25 cellular contexts compared by ENCODE assay signal in the genomic region with DNA sequence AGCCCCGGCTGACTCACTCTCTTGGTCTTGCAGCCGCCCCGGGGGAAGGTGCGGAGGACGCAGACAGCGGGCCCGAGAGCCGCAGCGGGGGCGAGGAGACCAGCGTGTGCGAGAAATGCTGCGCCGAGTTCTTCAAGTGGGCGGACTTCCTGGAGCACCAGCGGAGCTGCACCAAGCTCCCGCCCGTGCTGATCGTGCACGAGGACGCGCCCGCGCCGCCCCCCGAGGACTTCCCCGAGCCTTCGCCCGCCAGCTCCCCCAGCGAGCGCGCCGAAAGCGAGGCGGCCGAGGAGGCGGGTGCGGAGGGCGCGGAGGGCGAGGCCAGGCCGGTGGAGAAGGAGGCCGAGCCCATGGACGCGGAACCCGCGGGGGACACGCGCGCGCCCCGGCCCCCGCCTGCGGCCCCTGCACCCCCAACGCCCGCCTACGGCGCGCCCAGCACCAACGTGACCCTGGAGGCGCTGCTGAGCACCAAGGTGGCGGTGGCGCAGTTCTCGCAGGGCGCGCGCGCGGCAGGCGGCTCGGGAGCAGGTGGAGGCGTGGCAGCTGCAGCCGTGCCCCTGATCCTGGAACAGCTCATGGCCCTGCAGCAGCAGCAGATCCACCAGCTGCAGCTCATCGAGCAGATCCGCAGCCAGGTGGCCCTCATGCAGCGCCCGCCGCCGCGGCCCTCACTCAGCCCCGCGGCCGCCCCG. TPM values are rescaled to one million over a fixed set of nuclear protein-coding genes. Genes with fewer than 3 reads are reported as not detected.
DNase-seq lines count a peak whose midpoint lies in the region; ATAC-seq and TF ChIP-seq lines count a peak whose summit lies in the region.
"Had no signal": no experiment of that assay in that cellular context is flagged by ENCODE, and none has a peak within 500 bp of the region (broad histone marks: within the 10 kb centered on the region; RNA-seq: fewer than 3 reads in every experiment).

No MANE protein-coding gene starts in this region.

- intact Hi-C loops in CD4-positive, alpha-beta T cell (cut with DNase I, micrococcal nuclease) = no loop called here

- POLR2A ChIA-PET in CD4-positive, alpha-beta T cell (lab: Charles Lee) = no interaction called here

- no peak overlapping the region for H3K27ac Mint-ChIP-seq in CD4-positive, alpha-beta T cell
- H3K27ac Mint-ChIP-seq in glutamatergic neuron (ENCODE audit: unreplicated experiment) (no peak overlapping the region), chondrocyte (ENCODE audit: unreplicated experiment) (no peak overlapping the region)
- H3K27ac Mint-ChIP-seq: CD4-positive, alpha-beta memory T cell had no signal

- H3K27ac ChIP-seq in CD4-positive, alpha-beta T cell (ENCODE audit: low read depth, low read length) = no peak overlapping the region
- H3K27ac ChIP-seq: BLaER1, HL-60, Peyer's patch, SJCRH30 had no signal

- no peaks in the 10 kb centered on the region for H3K9me3 ChIP-seq in CD4-positive, alpha-beta T cell (ENCODE audit: control insufficient read depth, low read length)
- H3K9me3 ChIP-seq: Caco-2, Peyer's patch, SJCRH30 had no signal

- no peak for TF ChIP-seq CTCF in CD4-positive, alpha-beta T cell (IDR thresholded peaks at IDR 0.05)
- TF ChIP-seq CTCF in glutamatergic neuron (IDR thresholded peaks at IDR 0.05; ENCODE audit: partially characterized antibody, unreplicated experiment) (no peak), chondrocyte (IDR thresholded peaks at IDR 0.05) (no peak)

- no peaks in the 10 kb centered on the region for H3K9me3 Mint-ChIP-seq in CD4-positive, alpha-beta T cell
- peaks cover 9% of the 10 kb centered on the region for H3K9me3 Mint-ChIP-seq in glutamatergic neuron (ENCODE audit: unreplicated experiment)
- H3K9me3 Mint-ChIP-seq in chondrocyte (ENCODE audit: low read depth) = no peaks in the 10 kb centered on the region

- peaks cover 25% of the 10 kb centered on the region for H3K27me3 ChIP-seq in CD4-positive, alpha-beta T cell (ENCODE audit: control insufficient read depth, insufficient read depth, low read length)
- H3K27me3 ChIP-seq: BLaER1, Peyer's patch, SJCRH30 had no signal

- peaks cover 37% of the 10 kb centered on the region for H3K27me3 Mint-ChIP-seq in CD4-positive, alpha-beta T cell
- H3K27me3 Mint-ChIP-seq in glutamatergic neuron (ENCODE audit: unreplicated experiment) (peaks cover 13% of the 10 kb centered on the region), chondrocyte (ENCODE audit: low read depth) (peaks cover 39% of the 10 kb centered on the region)

- no peaks in the 10 kb centered on the region for H3K4me1 Mint-ChIP-seq in CD4-positive, alpha-beta T cell (ENCODE audit: low read depth)
- H3K4me1 Mint-ChIP-seq in glutamatergic neuron (ENCODE audit: low read depth, unreplicated experiment) (peaks cover 26% of the 10 kb centered on the region), chondrocyte (ENCODE audit: low read depth) (no peaks in the 10 kb centered on the region)
- H3K4me1 Mint-ChIP-seq: CD4-positive, alpha-beta memory T cell had no signal

- H3K4me3 Mint-ChIP-seq in CD4-positive, alpha-beta T cell = peak overlapping the region; percentile 62
- H3K4me3 Mint-ChIP-seq in glutamatergic neuron (ENCODE audit: unreplicated experiment) (peak overlapping the region; percentile 78), chondrocyte (ENCODE audit: unreplicated experiment) (no peak overlapping the region)
- H3K4me3 Mint-ChIP-seq: CD4-positive, alpha-beta memory T cell had no signal

- no peaks in the 10 kb centered on the region for H3K36me3 Mint-ChIP-seq in CD4-positive, alpha-beta T cell (ENCODE audit: low read depth)
- H3K36me3 Mint-ChIP-seq in glutamatergic neuron (ENCODE audit: unreplicated experiment) (no peaks in the 10 kb centered on the region), chondrocyte (ENCODE audit: low read depth) (no peaks in the 10 kb centered on the region)
- H3K36me3 Mint-ChIP-seq: CD4-positive, alpha-beta memory T cell had no signal

- DNase-seq in CD4-positive, alpha-beta T cell = no peak
- DNase-seq in D341Med (ENCODE audit: low spot score) = peak; percentile 37
- peak; percentile 75 for DNase-seq in NCI-H2196 (lab: John Stamatoyannopoulos, UW; ENCODE audit: unreplicated experiment)
- peak; percentile 50 for DNase-seq in glutamatergic neuron
- DNase-seq in stimulated activated CD4-positive, alpha-beta T cell treated with anti-CD3 and anti-CD28 coated beads, Interleukin-2, amount 100 ng/mL, for 48 hours = no peak
- no peak for DNase-seq in chondrocyte (ENCODE audit: low spot score)
- no peak for DNase-seq in glomerular visceral epithelial cell (ENCODE audit: extremely low spot score)
- DNase-seq: Caco-2; CD4-positive, alpha-beta memory T cell; DND-41; KBM-7; MM.1S; NCI-H1048; NCI-H1436 treated with DMSO at 0.1 percent for 48 hours; NCI-H1930; NCI-H446; NCI-H526; Peyer's patch; SJCRH30 had no signal

- CTCF ChIA-PET in CD4-positive, alpha-beta T cell (lab: Charles Lee) = no interaction called here

- ATAC-seq in CD4-positive, alpha-beta T cell (ENCODE audit: poor library complexity) = peak; percentile 39
- no peak for ATAC-seq in HG02798 (IDR thresholded peaks at IDR 0.05; ENCODE audit: poor library complexity, unreplicated experiment)
- ATAC-seq: GM12878 had no signal

RNA-seq across cellular contexts. Expression of a gene that starts 12.6 kb away (rescaled TPM):
- under 1 TPM; 0.22 to 0.33 TPM for total RNA-seq in CD4-positive, alpha-beta T cell
- total RNA-seq in glutamatergic neuron (ENCODE audit: unreplicated experiment) = 23.4 TPM
- total RNA-seq in chondrocyte = not detected in 3 replicates
- total RNA-seq: Caco-2; CD4-positive, alpha-beta memory T cell; HT-29; OCI-LY7; Peyer's patch; SJCRH30 had no signal

Comparison
In these comparisons a context has a peak if more than half of its experiments do, and no peak if none do; other contexts are left out.
1. DNase-seq: peak in D341Med (single experiment), NCI-H2196 (single experiment) and glutamatergic neuron (single experiment); none in CD4-positive, alpha-beta T cell (0 of 10), stimulated activated CD4-positive, alpha-beta T cell treated with anti-CD3 and anti-CD28 coated beads, Interleukin-2, amount 100 ng/mL, for 48 hours (0 of 2), chondrocyte (single experiment) and glomerular visceral epithelial cell (single experiment).
2. RNA of a gene that starts 12.6 kb away (total RNA-seq): 23.4 TPM in glutamatergic neuron (single experiment); 0.22 to 0.33 TPM in CD4-positive, alpha-beta T cell and not detected in chondrocyte; every median in the first group is over 10 times any median in the second.